Comparison of ENCODE assay signal across 31 cellular contexts in genomic region chr5:124512236-124512635, GRCh38.
DNase-seq lines count a peak whose midpoint lies in the region; ATAC-seq and TF ChIP-seq lines count a peak whose summit lies in the region.
"Had no signal": no experiment of that assay in that cellular context is flagged by ENCODE, and none has a peak within 500 bp of the region (broad histone marks: within the 10 kb centered on the region; RNA-seq: fewer than 3 reads in every experiment).

No MANE protein-coding gene starts in this region.

- peak overlapping the region; percentile 65 for H3K27ac Mint-ChIP-seq in neural progenitor cell
- H3K27ac Mint-ChIP-seq: activated CD4-positive, alpha-beta T cell treated with anti-CD3 and anti-CD28 coated beads, Interleukin-2, amount 10 ng/mL, durations not matched to agents 24 days and 14 days; activated T-cell treated with anti-CD3 and anti-CD28 coated beads, Interleukin-2, amount 50 U/mL, for 72 hours; mesothelial cell of epicardium; naive thymus-derived CD8-positive, alpha-beta T cell; type B pancreatic cell had no signal

- in situ Hi-C loops in HAP-1 (cut with MboI; ENCODE audit: low sequenced_read_pairs): no loop called here

- no peak overlapping the region for H3K27ac ChIP-seq in neural progenitor cell
- H3K27ac ChIP-seq: adrenal gland; BLaER1 treated with 17β-estradiol and CSF1 and Interleukin-3, amounts not matched to agents 10 nM and 100 nM; colonic mucosa; epithelial cell of prostate; SJCRH30; spleen; WERI-Rb-1 had no signal

- H3K9me3 Mint-ChIP-seq in neural progenitor cell: peaks cover 2% of the 10 kb centered on the region
- H3K9me3 Mint-ChIP-seq: activated CD4-positive, alpha-beta T cell treated with anti-CD3 and anti-CD28 coated beads, Interleukin-2, amount 10 ng/mL, durations not matched to agents 24 days and 14 days; activated T-cell treated with anti-CD3 and anti-CD28 coated beads, Interleukin-2, amount 50 U/mL, for 72 hours; mesothelial cell of epicardium; naive thymus-derived CD8-positive, alpha-beta T cell; type B pancreatic cell had no signal

- H3K27me3 ChIP-seq in neural progenitor cell: no peaks in the 10 kb centered on the region
- H3K27me3 ChIP-seq in HAP-1 (ENCODE audit: low read depth): no peaks in the 10 kb centered on the region
- H3K27me3 ChIP-seq: adrenal gland; BLaER1 treated with 17β-estradiol and CSF1 and Interleukin-3, amounts not matched to agents 10 nM and 100 nM; colonic mucosa; SJCRH30; spleen had no signal

- H3K9ac ChIP-seq in neural progenitor cell: no peak overlapping the region
- H3K9ac ChIP-seq: BLaER1 treated with 17β-estradiol and CSF1 and Interleukin-3, amounts not matched to agents 10 nM and 100 nM had no signal

- no peak overlapping the region for H3K4me3 Mint-ChIP-seq in neural progenitor cell
- H3K4me3 Mint-ChIP-seq: activated CD4-positive, alpha-beta T cell treated with anti-CD3 and anti-CD28 coated beads, Interleukin-2, amount 10 ng/mL, durations not matched to agents 24 days and 14 days; activated T-cell treated with anti-CD3 and anti-CD28 coated beads, Interleukin-2, amount 50 U/mL, for 72 hours; mesothelial cell of epicardium; naive thymus-derived CD8-positive, alpha-beta T cell; type B pancreatic cell had no signal

- H4K20me1 ChIP-seq in neural progenitor cell (ENCODE audit: low read depth): no peaks in the 10 kb centered on the region
- H4K20me1 ChIP-seq: BLaER1 treated with 17β-estradiol and CSF1 and Interleukin-3, amounts not matched to agents 10 nM and 100 nM had no signal

- H3K4me3 ChIP-seq in fibroblast of the aortic adventitia (ENCODE audit: low read depth, low read length): no peak overlapping the region
- H3K4me3 ChIP-seq in neural progenitor cell: no peak overlapping the region
- H3K4me3 ChIP-seq in HAP-1: no peak overlapping the region
- H3K4me3 ChIP-seq: adrenal gland; BLaER1 treated with 17β-estradiol and CSF1 and Interleukin-3, amounts not matched to agents 10 nM and 100 nM; colonic mucosa; SJCRH30; spleen had no signal

- TF ChIP-seq CTCF in fibroblast of the aortic adventitia (IDR thresholded peaks at IDR 0.05; ENCODE audit: insufficient read depth, low read length) (no peak), neural progenitor cell (IDR thresholded peaks at IDR 0.05) (no peak)

- H3K36me3 Mint-ChIP-seq in neural progenitor cell: peaks cover 2% of the 10 kb centered on the region
- H3K36me3 Mint-ChIP-seq: mesothelial cell of epicardium; naive thymus-derived CD8-positive, alpha-beta T cell; type B pancreatic cell had no signal

- no peak overlapping the region for H2AFZ ChIP-seq in neural progenitor cell (replicated peaks)

- H3K9me3 ChIP-seq in neural progenitor cell (ENCODE audit: low read depth) (no peaks in the 10 kb centered on the region), HAP-1 (no peaks in the 10 kb centered on the region)
- H3K9me3 ChIP-seq: adrenal gland; BLaER1 treated with 17β-estradiol and CSF1 and Interleukin-3, amounts not matched to agents 10 nM and 100 nM; colonic mucosa; SJCRH30; spleen had no signal

- H3K4me1 ChIP-seq in neural progenitor cell (peaks cover 14% of the 10 kb centered on the region), HAP-1 (peaks cover 21% of the 10 kb centered on the region)
- H3K4me1 ChIP-seq: adrenal gland; BLaER1 treated with 17β-estradiol and CSF1 and Interleukin-3, amounts not matched to agents 10 nM and 100 nM; colonic mucosa; SJCRH30; spleen had no signal

- H3K4me1 Mint-ChIP-seq in neural progenitor cell: no peaks in the 10 kb centered on the region
- H3K4me1 Mint-ChIP-seq: activated CD4-positive, alpha-beta T cell treated with anti-CD3 and anti-CD28 coated beads, Interleukin-2, amount 10 ng/mL, durations not matched to agents 24 days and 14 days; naive thymus-derived CD8-positive, alpha-beta T cell had no signal

- no peak for ATAC-seq in HG03095 (IDR thresholded peaks at IDR 0.05; ENCODE audit: unreplicated experiment)
- ATAC-seq in GM21619 (IDR thresholded peaks at IDR 0.05; ENCODE audit: unreplicated experiment): no peak
- ATAC-seq: activated T-cell treated with anti-CD3 and anti-CD28 coated beads, Interleukin-2, amount 50 U/mL, for 72 hours; HepG2; naive thymus-derived CD8-positive, alpha-beta T cell; Panc1 had no signal

- peak; percentile 28 for DNase-seq in Ammon's horn (ENCODE audit: low spot score)
- DNase-seq in RPMI7951 (ENCODE audit: low read depth): peak; percentile 9
- peak; percentile 26 for DNase-seq in fibroblast of the aortic adventitia (ENCODE audit: low read depth)
- no peak for DNase-seq in neural progenitor cell (ENCODE audit: low spot score)
- DNase-seq in HAP-1 (ENCODE audit: low spot score in 2 of 2): no peak
- no peak for DNase-seq in HuH-7 (ENCODE audit: low spot score)
- DNase-seq: activated CD4-positive, alpha-beta T cell treated with anti-CD3 and anti-CD28 coated beads, Interleukin-2, amount 10 ng/mL, durations not matched to agents 24 days and 14 days; activated naive CD4-positive, alpha-beta T cell treated with Interleukin-2 at 50 U/mL for 16 hours; activated T-cell treated with anti-CD3 and anti-CD28 coated beads, Interleukin-2, amount 50 U/mL, for 72 hours; colonic mucosa; DMS79; effector CD8-positive, alpha-beta T cell; GF-D8; naive thymus-derived CD8-positive, alpha-beta T cell; NCI-H1092; NCI-H1694 treated with DMSO at 0.1 percent for 48 hours; NCI-H526; SJCRH30; spleen; stimulated activated CD4-positive, alpha-beta T cell treated with anti-CD3 and anti-CD28 coated beads, Interleukin-2, amount 100 ng/mL, for 48 hours; T1000; WERI-Rb-1 had no signal

- H3K27me3 Mint-ChIP-seq in neural progenitor cell (ENCODE audit: insufficient read depth, low read depth): peaks cover 2% of the 10 kb centered on the region
- H3K27me3 Mint-ChIP-seq: activated CD4-positive, alpha-beta T cell treated with anti-CD3 and anti-CD28 coated beads, Interleukin-2, amount 10 ng/mL, durations not matched to agents 24 days and 14 days; type B pancreatic cell had no signal

- H3K36me3 ChIP-seq in neural progenitor cell: no peaks in the 10 kb centered on the region
- no peaks in the 10 kb centered on the region for H3K36me3 ChIP-seq in HAP-1 (replicated peaks)
- H3K36me3 ChIP-seq: adrenal gland; BLaER1 treated with 17β-estradiol and CSF1 and Interleukin-3, amounts not matched to agents 10 nM and 100 nM; colonic mucosa; SJCRH30; spleen; WERI-Rb-1 had no signal

- H3K79me2 ChIP-seq in neural progenitor cell (ENCODE audit: low read depth): no peaks in the 10 kb centered on the region

- H3K4me2 ChIP-seq in neural progenitor cell: no peak overlapping the region
- H3K4me2 ChIP-seq: BLaER1 treated with 17β-estradiol and CSF1 and Interleukin-3, amounts not matched to agents 10 nM and 100 nM had no signal

- H3F3A ChIP-seq in neural progenitor cell (ENCODE audit: low read depth): no peaks in the 10 kb centered on the region

Comparison
In these comparisons a context has a peak if more than half of its experiments do, and no peak if none do; other contexts are left out.
1. DNase-seq: peak in Ammon's horn (single experiment), RPMI7951 (single experiment) and fibroblast of the aortic adventitia (single experiment); none in neural progenitor cell (single experiment), HAP-1 (0 of 2) and HuH-7 (single experiment).